1 cellular context compared by ENCODE assay signal in the genomic region with DNA sequence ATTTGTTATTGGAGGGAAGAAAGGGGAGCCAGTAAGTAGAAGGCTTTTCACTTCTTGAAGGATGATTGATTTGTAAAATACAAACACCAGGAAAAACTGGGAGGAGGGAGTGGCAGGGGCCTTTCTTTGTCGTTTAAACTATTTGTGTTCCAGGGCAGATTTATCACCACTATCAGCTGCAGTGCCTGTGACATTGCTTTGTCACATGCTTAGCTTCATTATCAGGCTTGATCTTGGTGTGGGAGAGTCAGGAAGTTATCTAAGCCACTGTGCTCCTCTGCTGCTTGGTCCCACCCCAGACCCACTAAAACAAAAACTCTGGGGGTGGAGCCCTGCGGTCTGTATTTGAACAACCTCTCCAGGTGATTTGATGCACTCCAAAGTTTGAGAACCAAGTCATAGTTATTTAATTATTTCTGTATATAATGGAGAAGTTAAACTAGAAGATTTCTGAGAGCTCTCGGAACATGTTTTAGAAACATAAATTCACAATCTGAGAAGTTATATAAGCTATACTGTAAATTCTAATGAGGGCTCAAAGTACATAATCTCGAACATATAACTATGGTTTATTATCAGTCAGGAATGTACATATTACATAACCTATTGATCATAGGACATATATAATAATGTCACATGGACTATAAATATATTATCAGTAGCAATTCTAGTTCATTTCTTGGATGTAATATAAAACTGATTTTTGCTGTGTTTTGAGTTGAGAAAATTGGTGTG.
A peak's percentile ranks its signal among the peaks of the same experiment; 100 is the strongest.
TF ChIP-seq lines count a peak whose summit lies in the region.

No MANE protein-coding gene starts in this region.

TF ChIP-seq in K562, 482 proteins besides CTCF, POLR2A, EP300 and RAD21 (continued from another document and continues in another):
- TF ChIP-seq ZNF583 (CRISPR knock-in tag; IDR thresholded peaks at IDR 0.05) (no peak), FOXJ3 (CRISPR knock-in tag; IDR thresholded peaks at IDR 0.05) (no peak), ZNF12 (CRISPR knock-in tag; IDR thresholded peaks at IDR 0.05) (no peak), MCM3 (IDR thresholded peaks at IDR 0.05) (no peak), MBD2 (IDR thresholded peaks at IDR 0.05; ENCODE audit: borderline replicate concordance, low read depth) (0 out of 2 replicates have a peak, but pooled peaks have one; percentile 35), ZNF311 (CRISPR knock-in tag; IDR thresholded peaks at IDR 0.05) (no peak), TCFL5 (CRISPR knock-in tag; conservative IDR thresholded peaks at IDR 0.05) (no peak), PURB (CRISPR knock-in tag; IDR thresholded peaks at IDR 0.05; ENCODE audit: low read depth) (no peak), ZNF184 (CRISPR knock-in tag; IDR thresholded peaks at IDR 0.05) (no peak), SREBF1 (IDR thresholded peaks at IDR 0.05; ENCODE audit: borderline replicate concordance, low read depth, low read length) (no peak), SNIP1 (IDR thresholded peaks at IDR 0.05; ENCODE audit: low read depth) (no peak), FOXK2 (conservative IDR thresholded peaks at IDR 0.05 in 1 of 2, IDR thresholded peaks at IDR 0.05 in 1 of 2; ENCODE audit: low read depth in 2 of 2) (no peak), ARID2 (IDR thresholded peaks at IDR 0.05) (no peak), YBX1 (IDR thresholded peaks at IDR 0.05) (no peak), PHF8 (IDR thresholded peaks at IDR 0.05; ENCODE audit: borderline replicate concordance, low read length) (no peak), GATAD2A (IDR thresholded peaks at IDR 0.05) (no peak), MCM2 (IDR thresholded peaks at IDR 0.05; ENCODE audit: low read depth) (no peak), ZNF165 (CRISPR knock-in tag; IDR thresholded peaks at IDR 0.05; ENCODE audit: borderline replicate concordance) (no peak), ZFPM2 (CRISPR knock-in tag; IDR thresholded peaks at IDR 0.05) (no peak), CTBP1 (IDR thresholded peaks at IDR 0.05; ENCODE audit: borderline replicate concordance) (peak; percentile 78; the same call in 1 of the 2 replicates), FOXA3 (CRISPR knock-in tag; conservative IDR thresholded peaks at IDR 0.05 in 1 of 2, IDR thresholded peaks at IDR 0.05 in 1 of 2) (no peak), HCFC1 (IDR thresholded peaks at IDR 0.05; ENCODE audit: low read depth, low read length) (no peak), RBM17 (IDR thresholded peaks at IDR 0.05; ENCODE audit: borderline replicate concordance, low read depth, low read length) (no peak), CBX8 (IDR thresholded peaks at IDR 0.05; ENCODE audit: borderline replicate concordance, extremely low read depth, low read depth, low read length, poor library complexity, severe bottlenecking) (no peak), SMAD2 (IDR thresholded peaks at IDR 0.05; ENCODE audit: low read depth, low read length) (no peak), RUNX1 (IDR thresholded peaks at IDR 0.05; ENCODE audit: low read depth) (no peak), ZNF23 (CRISPR knock-in tag; IDR thresholded peaks at IDR 0.05) (no peak), KHSRP (IDR thresholded peaks at IDR 0.05) (no peak), PCBP1 (IDR thresholded peaks at IDR 0.05; ENCODE audit: low read depth, low read length, poor library complexity, severe bottlenecking) (no peak), KLF10 (CRISPR knock-in tag; IDR thresholded peaks at IDR 0.05) (no peak), ZNF175 (CRISPR knock-in tag; IDR thresholded peaks at IDR 0.05; ENCODE audit: low read depth) (no peak), IFI16 (CRISPR knock-in tag; IDR thresholded peaks at IDR 0.05) (no peak), BRD9 (IDR thresholded peaks at IDR 0.05; ENCODE audit: low read depth, partially characterized antibody) (no peak), BMI1 (IDR thresholded peaks at IDR 0.05; ENCODE audit: low read length) (no peak), ELF2 (CRISPR knock-in tag; IDR thresholded peaks at IDR 0.05) (no peak), BCL6 (CRISPR knock-in tag; IDR thresholded peaks at IDR 0.05) (no peak), PML (IDR thresholded peaks at IDR 0.05; ENCODE audit: low read length) (no peak), NFE2 (IDR thresholded peaks at IDR 0.05; ENCODE audit: low read depth) (peak; percentile 46; the same call in 1 of the 2 replicates), JUND (IDR thresholded peaks at IDR 0.05; ENCODE audit: borderline replicate concordance, low read depth, low read length) (peak; percentile 79; the same call in 1 of the 2 replicates), JUND (tag; IDR thresholded peaks at IDR 0.05; ENCODE audit: borderline replicate concordance, low read depth, low read length) (peak; percentile 80; the same call in 1 of the 3 replicates)
- TF ChIP-seq, protein P1, sequence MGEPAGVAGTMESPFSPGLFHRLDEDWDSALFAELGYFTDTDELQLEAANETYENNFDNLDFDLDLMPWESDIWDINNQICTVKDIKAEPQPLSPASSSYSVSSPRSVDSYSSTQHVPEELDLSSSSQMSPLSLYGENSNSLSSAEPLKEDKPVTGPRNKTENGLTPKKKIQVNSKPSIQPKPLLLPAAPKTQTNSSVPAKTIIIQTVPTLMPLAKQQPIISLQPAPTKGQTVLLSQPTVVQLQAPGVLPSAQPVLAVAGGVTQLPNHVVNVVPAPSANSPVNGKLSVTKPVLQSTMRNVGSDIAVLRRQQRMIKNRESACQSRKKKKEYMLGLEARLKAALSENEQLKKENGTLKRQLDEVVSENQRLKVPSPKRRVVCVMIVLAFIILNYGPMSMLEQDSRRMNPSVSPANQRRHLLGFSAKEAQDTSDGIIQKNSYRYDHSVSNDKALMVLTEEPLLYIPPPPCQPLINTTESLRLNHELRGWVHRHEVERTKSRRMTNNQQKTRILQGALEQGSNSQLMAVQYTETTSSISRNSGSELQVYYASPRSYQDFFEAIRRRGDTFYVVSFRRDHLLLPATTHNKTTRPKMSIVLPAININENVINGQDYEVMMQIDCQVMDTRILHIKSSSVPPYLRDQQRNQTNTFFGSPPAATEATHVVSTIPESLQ (CRISPR knock-in tag; IDR thresholded peaks at IDR 0.05) = no peak
- TF ChIP-seq, protein P2, sequence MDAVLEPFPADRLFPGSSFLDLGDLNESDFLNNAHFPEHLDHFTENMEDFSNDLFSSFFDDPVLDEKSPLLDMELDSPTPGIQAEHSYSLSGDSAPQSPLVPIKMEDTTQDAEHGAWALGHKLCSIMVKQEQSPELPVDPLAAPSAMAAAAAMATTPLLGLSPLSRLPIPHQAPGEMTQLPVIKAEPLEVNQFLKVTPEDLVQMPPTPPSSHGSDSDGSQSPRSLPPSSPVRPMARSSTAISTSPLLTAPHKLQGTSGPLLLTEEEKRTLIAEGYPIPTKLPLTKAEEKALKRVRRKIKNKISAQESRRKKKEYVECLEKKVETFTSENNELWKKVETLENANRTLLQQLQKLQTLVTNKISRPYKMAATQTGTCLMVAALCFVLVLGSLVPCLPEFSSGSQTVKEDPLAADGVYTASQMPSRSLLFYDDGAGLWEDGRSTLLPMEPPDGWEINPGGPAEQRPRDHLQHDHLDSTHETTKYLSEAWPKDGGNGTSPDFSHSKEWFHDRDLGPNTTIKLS (IDR thresholded peaks at IDR 0.05; ENCODE audit: borderline replicate concordance, low read depth) = no peak
- TF ChIP-seq, protein P3, sequence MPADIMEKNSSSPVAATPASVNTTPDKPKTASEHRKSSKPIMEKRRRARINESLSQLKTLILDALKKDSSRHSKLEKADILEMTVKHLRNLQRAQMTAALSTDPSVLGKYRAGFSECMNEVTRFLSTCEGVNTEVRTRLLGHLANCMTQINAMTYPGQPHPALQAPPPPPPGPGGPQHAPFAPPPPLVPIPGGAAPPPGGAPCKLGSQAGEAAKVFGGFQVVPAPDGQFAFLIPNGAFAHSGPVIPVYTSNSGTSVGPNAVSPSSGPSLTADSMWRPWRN (IDR thresholded peaks at IDR 0.05; ENCODE audit: low read depth) = 0 out of 2 replicates have a peak, but pooled peaks have one; percentile 37
- TF ChIP-seq, protein P4, sequence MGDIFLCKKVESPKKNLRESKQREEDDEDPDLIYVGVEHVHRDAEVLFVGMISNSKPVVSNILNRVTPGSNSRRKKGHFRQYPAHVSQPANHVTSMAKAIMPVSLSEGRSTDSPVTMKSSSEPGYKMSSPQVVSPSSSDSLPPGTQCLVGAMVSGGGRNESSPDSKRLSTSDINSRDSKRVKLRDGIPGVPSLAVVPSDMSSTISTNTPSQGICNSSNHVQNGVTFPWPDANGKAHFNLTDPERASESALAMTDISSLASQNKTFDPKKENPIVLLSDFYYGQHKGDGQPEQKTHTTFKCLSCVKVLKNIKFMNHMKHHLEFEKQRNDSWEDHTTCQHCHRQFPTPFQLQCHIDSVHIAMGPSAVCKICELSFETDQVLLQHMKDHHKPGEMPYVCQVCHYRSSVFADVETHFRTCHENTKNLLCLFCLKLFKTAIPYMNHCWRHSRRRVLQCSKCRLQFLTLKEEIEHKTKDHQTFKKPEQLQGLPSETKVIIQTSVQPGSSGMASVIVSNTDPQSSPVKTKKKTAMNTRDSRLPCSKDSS (IDR thresholded peaks at IDR 0.05; ENCODE audit: low read depth, partially characterized antibody) = no peak
- TF ChIP-seq, protein P5, sequence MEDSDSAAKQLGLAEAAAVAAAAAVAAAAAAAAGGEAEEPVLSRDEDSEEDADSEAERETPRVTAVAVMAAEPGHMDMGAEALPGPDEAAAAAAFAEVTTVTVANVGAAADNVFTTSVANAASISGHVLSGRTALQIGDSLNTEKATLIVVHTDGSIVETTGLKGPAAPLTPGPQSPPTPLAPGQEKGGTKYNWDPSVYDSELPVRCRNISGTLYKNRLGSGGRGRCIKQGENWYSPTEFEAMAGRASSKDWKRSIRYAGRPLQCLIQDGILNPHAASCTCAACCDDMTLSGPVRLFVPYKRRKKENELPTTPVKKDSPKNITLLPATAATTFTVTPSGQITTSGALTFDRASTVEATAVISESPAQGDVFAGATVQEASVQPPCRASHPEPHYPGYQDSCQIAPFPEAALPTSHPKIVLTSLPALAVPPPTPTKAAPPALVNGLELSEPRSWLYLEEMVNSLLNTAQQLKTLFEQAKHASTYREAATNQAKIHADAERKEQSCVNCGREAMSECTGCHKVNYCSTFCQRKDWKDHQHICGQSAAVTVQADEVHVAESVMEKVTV (CRISPR knock-in tag; IDR thresholded peaks at IDR 0.05) = no peak
- TF ChIP-seq, protein P6, sequence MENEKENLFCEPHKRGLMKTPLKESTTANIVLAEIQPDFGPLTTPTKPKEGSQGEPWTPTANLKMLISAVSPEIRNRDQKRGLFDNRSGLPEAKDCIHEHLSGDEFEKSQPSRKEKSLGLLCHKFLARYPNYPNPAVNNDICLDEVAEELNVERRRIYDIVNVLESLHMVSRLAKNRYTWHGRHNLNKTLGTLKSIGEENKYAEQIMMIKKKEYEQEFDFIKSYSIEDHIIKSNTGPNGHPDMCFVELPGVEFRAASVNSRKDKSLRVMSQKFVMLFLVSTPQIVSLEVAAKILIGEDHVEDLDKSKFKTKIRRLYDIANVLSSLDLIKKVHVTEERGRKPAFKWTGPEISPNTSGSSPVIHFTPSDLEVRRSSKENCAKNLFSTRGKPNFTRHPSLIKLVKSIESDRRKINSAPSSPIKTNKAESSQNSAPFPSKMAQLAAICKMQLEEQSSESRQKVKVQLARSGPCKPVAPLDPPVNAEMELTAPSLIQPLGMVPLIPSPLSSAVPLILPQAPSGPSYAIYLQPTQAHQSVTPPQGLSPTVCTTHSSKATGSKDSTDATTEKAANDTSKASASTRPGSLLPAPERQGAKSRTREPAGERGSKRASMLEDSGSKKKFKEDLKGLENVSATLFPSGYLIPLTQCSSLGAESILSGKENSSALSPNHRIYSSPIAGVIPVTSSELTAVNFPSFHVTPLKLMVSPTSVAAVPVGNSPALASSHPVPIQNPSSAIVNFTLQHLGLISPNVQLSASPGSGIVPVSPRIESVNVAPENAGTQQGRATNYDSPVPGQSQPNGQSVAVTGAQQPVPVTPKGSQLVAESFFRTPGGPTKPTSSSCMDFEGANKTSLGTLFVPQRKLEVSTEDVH (IDR thresholded peaks at IDR 0.05; ENCODE audit: low read depth, partially characterized antibody) = no peak
- TF ChIP-seq, protein P7, sequence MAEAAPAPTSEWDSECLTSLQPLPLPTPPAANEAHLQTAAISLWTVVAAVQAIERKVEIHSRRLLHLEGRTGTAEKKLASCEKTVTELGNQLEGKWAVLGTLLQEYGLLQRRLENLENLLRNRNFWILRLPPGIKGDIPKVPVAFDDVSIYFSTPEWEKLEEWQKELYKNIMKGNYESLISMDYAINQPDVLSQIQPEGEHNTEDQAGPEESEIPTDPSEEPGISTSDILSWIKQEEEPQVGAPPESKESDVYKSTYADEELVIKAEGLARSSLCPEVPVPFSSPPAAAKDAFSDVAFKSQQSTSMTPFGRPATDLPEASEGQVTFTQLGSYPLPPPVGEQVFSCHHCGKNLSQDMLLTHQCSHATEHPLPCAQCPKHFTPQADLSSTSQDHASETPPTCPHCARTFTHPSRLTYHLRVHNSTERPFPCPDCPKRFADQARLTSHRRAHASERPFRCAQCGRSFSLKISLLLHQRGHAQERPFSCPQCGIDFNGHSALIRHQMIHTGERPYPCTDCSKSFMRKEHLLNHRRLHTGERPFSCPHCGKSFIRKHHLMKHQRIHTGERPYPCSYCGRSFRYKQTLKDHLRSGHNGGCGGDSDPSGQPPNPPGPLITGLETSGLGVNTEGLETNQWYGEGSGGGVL (CRISPR knock-in tag; IDR thresholded peaks at IDR 0.05) = no peak
- TF ChIP-seq, protein P8, sequence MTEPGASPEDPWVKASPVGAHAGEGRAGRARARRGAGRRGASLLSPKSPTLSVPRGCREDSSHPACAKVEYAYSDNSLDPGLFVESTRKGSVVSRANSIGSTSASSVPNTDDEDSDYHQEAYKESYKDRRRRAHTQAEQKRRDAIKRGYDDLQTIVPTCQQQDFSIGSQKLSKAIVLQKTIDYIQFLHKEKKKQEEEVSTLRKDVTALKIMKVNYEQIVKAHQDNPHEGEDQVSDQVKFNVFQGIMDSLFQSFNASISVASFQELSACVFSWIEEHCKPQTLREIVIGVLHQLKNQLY (CRISPR knock-in tag; conservative IDR thresholded peaks at IDR 0.05) = no peak
- TF ChIP-seq, protein P9, sequence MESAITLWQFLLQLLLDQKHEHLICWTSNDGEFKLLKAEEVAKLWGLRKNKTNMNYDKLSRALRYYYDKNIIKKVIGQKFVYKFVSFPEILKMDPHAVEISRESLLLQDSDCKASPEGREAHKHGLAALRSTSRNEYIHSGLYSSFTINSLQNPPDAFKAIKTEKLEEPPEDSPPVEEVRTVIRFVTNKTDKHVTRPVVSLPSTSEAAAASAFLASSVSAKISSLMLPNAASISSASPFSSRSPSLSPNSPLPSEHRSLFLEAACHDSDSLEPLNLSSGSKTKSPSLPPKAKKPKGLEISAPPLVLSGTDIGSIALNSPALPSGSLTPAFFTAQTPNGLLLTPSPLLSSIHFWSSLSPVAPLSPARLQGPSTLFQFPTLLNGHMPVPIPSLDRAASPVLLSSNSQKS (CRISPR knock-in tag; IDR thresholded peaks at IDR 0.05) = no peak
